ENCODE assay signal across 15 cellular contexts in the genomic region with DNA sequence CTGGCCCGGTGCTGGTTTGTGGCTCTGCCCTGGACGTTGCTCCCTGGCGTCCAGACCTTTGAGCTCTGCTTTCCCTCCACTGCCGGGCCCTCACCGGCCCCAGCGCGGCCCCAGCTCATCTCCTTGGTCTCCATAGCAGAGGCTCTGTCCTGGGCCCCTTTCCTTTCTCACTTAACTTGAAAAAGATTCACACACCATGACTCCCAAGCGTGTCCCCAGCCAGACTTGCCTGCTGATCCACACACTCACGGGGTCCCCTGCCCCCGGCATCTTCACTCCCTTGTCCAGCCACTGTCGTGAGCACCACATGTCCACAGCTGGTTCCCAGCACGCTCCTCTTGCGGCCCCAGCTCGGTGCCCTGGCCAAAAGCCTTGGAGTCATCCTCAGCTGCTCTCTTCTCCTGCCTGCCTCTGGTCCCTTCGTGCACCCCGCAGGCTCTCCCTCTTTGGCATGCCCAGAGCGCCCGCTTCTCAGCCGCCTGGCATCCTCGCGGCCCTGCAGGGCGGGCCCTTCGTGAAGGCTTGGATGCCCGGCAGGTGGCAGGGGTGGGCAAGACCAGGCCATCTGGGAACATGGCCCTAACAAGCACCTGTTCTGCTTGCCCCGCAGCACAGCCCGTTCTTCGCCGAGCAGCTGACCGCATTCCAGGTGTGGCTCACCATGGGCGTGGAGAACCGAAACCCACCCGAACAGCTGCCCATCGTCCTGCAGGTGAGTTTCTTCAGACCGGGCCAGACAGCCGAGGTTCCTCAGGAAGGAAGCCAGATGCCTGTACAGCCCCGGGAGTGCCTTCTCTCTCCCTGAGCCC.
DNase-seq lines count a peak whose midpoint lies in the region; ATAC-seq and TF ChIP-seq lines count a peak whose summit lies in the region.
"Had no signal": no experiment of that assay in that cellular context is flagged by ENCODE, and none has a peak within 500 bp of the region (broad histone marks: within the 10 kb centered on the region; RNA-seq: fewer than 3 reads in every experiment).

No MANE protein-coding gene starts in this region.

- peak overlapping the region; percentile 93 for H3K27ac Mint-ChIP-seq in activated CD4-positive, alpha-beta T cell treated with anti-CD3 and anti-CD28 coated beads for 36 hours
- H3K27ac Mint-ChIP-seq in endodermal cell (peak overlapping the region; percentile 79), Calu3 (ENCODE audit: unreplicated experiment) (no peak overlapping the region)
- H3K27ac Mint-ChIP-seq: HFFc6 had no signal

- H3K4me1 ChIP-seq in RWPE2 (ENCODE audit: insufficient read depth, poor library complexity, severe bottlenecking) (peaks cover 9% of the 10 kb centered on the region), endodermal cell (ENCODE audit: control insufficient read depth, insufficient read depth, low read length) (no peaks in the 10 kb centered on the region), skeletal muscle tissue (ENCODE audit: control insufficient read depth in 3 of 3, insufficient read depth in 3 of 3, low read length in 3 of 3) (peaks cover 10 to 33% (median 27%) of the 10 kb centered on the region in 3 donors)
- H3K4me1 ChIP-seq: uterus had no signal

- H3K9me3 Mint-ChIP-seq in activated CD4-positive, alpha-beta T cell treated with anti-CD3 and anti-CD28 coated beads for 36 hours (ENCODE audit: low read depth) = no peaks in the 10 kb centered on the region
- H3K9me3 Mint-ChIP-seq in endodermal cell = no peaks in the 10 kb centered on the region
- no peaks in the 10 kb centered on the region for H3K9me3 Mint-ChIP-seq in Calu3 (ENCODE audit: low read depth, unreplicated experiment)
- H3K9me3 Mint-ChIP-seq: HFFc6 had no signal

- H3K36me3 ChIP-seq in RWPE2 (ENCODE audit: low read depth) = peaks cover 22% of the 10 kb centered on the region
- peaks cover 15% of the 10 kb centered on the region for H3K36me3 ChIP-seq in endodermal cell (ENCODE audit: control insufficient read depth, insufficient read depth, low read length)
- peaks cover 7 to 12% (median 8%) of the 10 kb centered on the region in 3 donors for H3K36me3 ChIP-seq in skeletal muscle tissue (ENCODE audit: control insufficient read depth in 3 of 3, insufficient read depth in 3 of 3, low read length in 3 of 3)
- H3K36me3 ChIP-seq: uterus had no signal

- no peak overlapping the region for H3K4me3 Mint-ChIP-seq in activated CD4-positive, alpha-beta T cell treated with anti-CD3 and anti-CD28 coated beads for 36 hours
- H3K4me3 Mint-ChIP-seq in endodermal cell = no peak overlapping the region
- no peak overlapping the region for H3K4me3 Mint-ChIP-seq in Calu3 (ENCODE audit: low read depth, unreplicated experiment)
- H3K4me3 Mint-ChIP-seq: HFFc6 had no signal

- no peak overlapping the region for H3K4me3 ChIP-seq in RWPE2 (ENCODE audit: severe bottlenecking)
- no peak overlapping the region for H3K4me3 ChIP-seq in endodermal cell (ENCODE audit: low read length)
- peak overlapping the region in 2 of 3 donors; percentile 45 to 47 for H3K4me3 ChIP-seq in skeletal muscle tissue (ENCODE audit: low read length in 3 of 3)
- H3K4me3 ChIP-seq: uterus had no signal

- H3K4me1 Mint-ChIP-seq in activated CD4-positive, alpha-beta T cell treated with anti-CD3 and anti-CD28 coated beads for 36 hours = peaks cover 49% of the 10 kb centered on the region
- H3K4me1 Mint-ChIP-seq in endodermal cell (peaks cover 11% of the 10 kb centered on the region), Calu3 (ENCODE audit: low read depth, unreplicated experiment) (no peaks in the 10 kb centered on the region)

- no peaks in the 10 kb centered on the region for H3K27me3 Mint-ChIP-seq in activated CD4-positive, alpha-beta T cell treated with anti-CD3 and anti-CD28 coated beads for 36 hours
- H3K27me3 Mint-ChIP-seq in endodermal cell (ENCODE audit: insufficient read depth) (no peaks in the 10 kb centered on the region), Calu3 (ENCODE audit: unreplicated experiment) (no peaks in the 10 kb centered on the region)

- H3K27ac ChIP-seq in RWPE2 (ENCODE audit: poor library complexity, severe bottlenecking) (no peak overlapping the region), endodermal cell (ENCODE audit: low read depth, low read length) (no peak overlapping the region), skeletal muscle tissue (ENCODE audit: low read depth, low read length) (peak overlapping the region; percentile 47)
- H3K27ac ChIP-seq: uterus had no signal

- BruUV-seq in Calu3 (replicated peaks; lab: Mats Ljungman, UMichigan) = no TSS peak

- CTCF ChIA-PET in activated CD4-positive, alpha-beta T cell treated with anti-CD3 and anti-CD28 coated beads for 36 hours (lab: Charles Lee) = interaction anchor here (1.3 kb wide), 1 partner anchor 271 kb away, joined by 5 read pairs; no protein-coding TSS in a partner anchor
- CTCF ChIA-PET in Calu3 (lab: Charles Lee) = no interaction called here

- POLR2A ChIA-PET in activated CD4-positive, alpha-beta T cell treated with anti-CD3 and anti-CD28 coated beads for 36 hours (lab: Charles Lee) = no interaction called here

- intact Hi-C loops in activated CD4-positive, alpha-beta T cell treated with anti-CD3 and anti-CD28 coated beads for 36 hours (cut with DNase I, micrococcal nuclease) = no loop called here
- intact Hi-C loops in Calu3 (cut with micrococcal nuclease; ENCODE audit: unreplicated experiment) = no loop called here

- no peaks in the 10 kb centered on the region for H3K27me3 ChIP-seq in RWPE2 (ENCODE audit: insufficient read depth, poor library complexity, severe bottlenecking)
- no peaks in the 10 kb centered on the region for H3K27me3 ChIP-seq in endodermal cell (ENCODE audit: control insufficient read depth, insufficient read depth, low read length, poor library complexity, severe bottlenecking)
- H3K27me3 ChIP-seq in skeletal muscle tissue (ENCODE audit: control insufficient read depth in 3 of 3, insufficient read depth in 3 of 3, low read length in 3 of 3) = no peaks in the 10 kb centered on the region
- H3K27me3 ChIP-seq: uterus had no signal

- TF ChIP-seq CTCF in RWPE2 (IDR thresholded peaks at IDR 0.05; ENCODE audit: poor library complexity, severe bottlenecking) (no peak), endodermal cell (conservative IDR thresholded peaks at IDR 0.05) (no peak), Calu3 (IDR thresholded peaks at IDR 0.05; ENCODE audit: unreplicated experiment) (no peak)

- H3K9ac ChIP-seq in endodermal cell (ENCODE audit: extremely low read depth, low read length, poor library complexity, severe bottlenecking) = no peak overlapping the region
- H3K9ac ChIP-seq in skeletal muscle tissue (ENCODE audit: low read depth in 1 of 3, low read length in 3 of 3) = peak overlapping the region in 2 of 3 donors; percentile 1 to 17
- H3K9ac ChIP-seq: SK-N-SH had no signal

- DNase-seq in activated CD4-positive, alpha-beta T cell treated with anti-CD3 and anti-CD28 coated beads for 36 hours = no peak
- no peak for DNase-seq in activated CD4-positive, alpha-beta T cell treated with anti-CD3 and anti-CD28 coated beads for 48 hours
- DNase-seq in RWPE2 (ENCODE audit: low spot score) (peak; percentile 51), endodermal cell (no peak), Calu3 (no peak)
- no peak for DNase-seq in activated CD8-positive, alpha-beta memory T cell treated with anti-CD3 and anti-CD28 coated beads for 24 hours
- DNase-seq: activated CD8-positive, alpha-beta memory T cell treated with anti-CD3 and anti-CD28 coated beads, Interleukin-2, amount 50 U/mL, for 48 hours; caudate nucleus; HFFc6; left colon; NCI-H345; SK-N-SH; uterus had no signal

- peaks cover 50% of the 10 kb centered on the region for H3K36me3 Mint-ChIP-seq in activated CD4-positive, alpha-beta T cell treated with anti-CD3 and anti-CD28 coated beads for 36 hours (ENCODE audit: low read depth)
- peaks cover 30% of the 10 kb centered on the region for H3K36me3 Mint-ChIP-seq in endodermal cell (ENCODE audit: low read depth)
- H3K36me3 Mint-ChIP-seq in Calu3 (ENCODE audit: insufficient read depth, unreplicated experiment) = peaks cover 15% of the 10 kb centered on the region

- ATAC-seq in activated CD4-positive, alpha-beta T cell treated with anti-CD3 and anti-CD28 coated beads for 36 hours = no peak
- no peak for ATAC-seq in RWPE2 (ENCODE audit: low read depth)
- ATAC-seq in GM21723 (IDR thresholded peaks at IDR 0.05; ENCODE audit: unreplicated experiment) = no peak
- ATAC-seq: left colon had no signal

- H3K9me3 ChIP-seq in RWPE2 (ENCODE audit: severe bottlenecking) (no peaks in the 10 kb centered on the region), endodermal cell (ENCODE audit: control insufficient read depth, low read length) (no peaks in the 10 kb centered on the region), skeletal muscle tissue (ENCODE audit: control insufficient read depth in 3 of 3, low read length in 3 of 3) (no peaks in the 10 kb centered on the region)
- H3K9me3 ChIP-seq: SK-N-SH, uterus had no signal

- WGBS in endodermal cell (ENCODE audit: insufficient coverage in 1 of 2, insufficient read length in 1 of 2), 2 experiments = 92 to 93% methylated on average over 30 to 36 of the region's 36 CpGs

Comparison
In these comparisons a context has a peak if more than half of its experiments do, and no peak if none do; other contexts are left out.
1. H3K4me3 ChIP-seq: peak in skeletal muscle tissue (2 of 3); none in RWPE2 (single experiment) and endodermal cell (single experiment).